In genomic region chr5:156121234-156121633, GRCh38 we compare ENCODE assay signal across 23 cellular contexts.
DNase-seq lines count a peak whose midpoint lies in the region; ATAC-seq and TF ChIP-seq lines count a peak whose summit lies in the region.
"Had no signal": no experiment of that assay in that cellular context is flagged by ENCODE, and none has a peak within 500 bp of the region (broad histone marks: within the 10 kb centered on the region; RNA-seq: fewer than 3 reads in every experiment).

No MANE protein-coding gene starts in this region.

- POLR2A ChIA-PET in AG04450 (lab: Yijun Ruan, JAX), result interaction anchor here (0.8 to 1.5 kb wide), 3 partner anchors 26 to 263 kb away, joined by 3 read pairs; no protein-coding TSS in a partner anchor

- H3K9me3 ChIP-seq in AG04450 (ENCODE audit: control insufficient read depth, insufficient read depth, low read length), result no peaks in the 10 kb centered on the region
- no peaks in the 10 kb centered on the region for H3K9me3 ChIP-seq in mesenchymal stem cell (ENCODE audit: control insufficient read depth, low read length)
- no peaks in the 10 kb centered on the region for H3K9me3 ChIP-seq in esophagus squamous epithelium
- H3K9me3 ChIP-seq: colonic mucosa, pancreas, SJCRH30 had no signal

- H3K27me3 ChIP-seq in AG04450 (ENCODE audit: control insufficient read depth, insufficient read depth, low read length) (no peaks in the 10 kb centered on the region), mesenchymal stem cell (ENCODE audit: control insufficient read depth in 1 of 2, insufficient read depth in 1 of 2, low read length in 2 of 2) (no peaks in the 10 kb centered on the region), esophagus squamous epithelium (no peaks in the 10 kb centered on the region)
- H3K27me3 ChIP-seq: colonic mucosa, foreskin keratinocyte, pancreas had no signal

- 89% methylated on average over 1 of the region's 3 CpGs for WGBS in mesenchymal stem cell
- WGBS in esophagus squamous epithelium, 2 donors, result 88 to 90% methylated on average over 3 of the region's 3 CpGs

- H3K18ac ChIP-seq in mesenchymal stem cell (ENCODE audit: low read depth in 1 of 2, low read length in 2 of 2), result no peak overlapping the region

- TF ChIP-seq CTCF in AG04450 (IDR thresholded peaks at IDR 0.05; ENCODE audit: low read depth, low read length), result no peak
- no peak for TF ChIP-seq CTCF in esophagus squamous epithelium (IDR thresholded peaks at IDR 0.05)

- H3K14ac ChIP-seq in mesenchymal stem cell (ENCODE audit: low read length in 2 of 2), result no peak overlapping the region

- H3K4ac ChIP-seq in mesenchymal stem cell (ENCODE audit: low read depth in 1 of 2, low read length in 2 of 2), result no peak overlapping the region

- H2AK5ac ChIP-seq in mesenchymal stem cell (ENCODE audit: low read length, severe bottlenecking), result no peak overlapping the region

- no peak overlapping the region for H4K91ac ChIP-seq in mesenchymal stem cell (ENCODE audit: low read length)

- H2AFZ ChIP-seq in mesenchymal stem cell (ENCODE audit: low read depth, low read length), result no peak overlapping the region

- no peaks in the 10 kb centered on the region for H3K79me1 ChIP-seq in mesenchymal stem cell (replicated peaks; ENCODE audit: low read length, poor library complexity, severe bottlenecking)

- intact Hi-C loops in esophagus squamous epithelium (cut with DNase I), result no loop called here

- H3K4me1 ChIP-seq in mesenchymal stem cell (ENCODE audit: control insufficient read depth, insufficient read depth, low read depth, low read length) (no peaks in the 10 kb centered on the region), esophagus squamous epithelium (no peaks in the 10 kb centered on the region)
- H3K4me1 ChIP-seq: colonic mucosa, foreskin keratinocyte, pancreas had no signal

- no peak overlapping the region for H2BK5ac ChIP-seq in mesenchymal stem cell (ENCODE audit: low read depth, low read length, poor library complexity, severe bottlenecking)

- H3K27ac ChIP-seq in AG04450 (ENCODE audit: low read depth, low read length) (peak overlapping the region; percentile 31), mesenchymal stem cell (ENCODE audit: low read length, poor library complexity, severe bottlenecking) (peak overlapping the region; percentile 79), esophagus squamous epithelium (no peak overlapping the region)
- H3K27ac ChIP-seq: colonic mucosa, foreskin keratinocyte, pancreas, SJCRH30 had no signal

- ATAC-seq in GM19328 (IDR thresholded peaks at IDR 0.05; ENCODE audit: unreplicated experiment), result no peak
- ATAC-seq: CD8-positive, alpha-beta T cell; foreskin keratinocyte; natural killer cell; pancreas; PC-3; WTC11 had no signal

- CTCF ChIA-PET in AG04450 (lab: Charles Lee), result no interaction called here

- no peak overlapping the region for H3K4me2 ChIP-seq in mesenchymal stem cell (ENCODE audit: low read length, poor library complexity, severe bottlenecking)

- no peak overlapping the region for H3K9ac ChIP-seq in mesenchymal stem cell (ENCODE audit: low read length)

- no peak overlapping the region for H3K4me3 ChIP-seq in AG04450 (ENCODE audit: low read depth, low read length)
- no peak overlapping the region for H3K4me3 ChIP-seq in mesenchymal stem cell (ENCODE audit: insufficient read depth in 1 of 2, low read depth in 1 of 2, low read length in 2 of 2)
- no peak overlapping the region for H3K4me3 ChIP-seq in esophagus squamous epithelium
- H3K4me3 ChIP-seq: colonic mucosa, pancreas, SJCRH30 had no signal

- no peak overlapping the region for H4K8ac ChIP-seq in mesenchymal stem cell (ENCODE audit: low read length)

- no peak for TF ChIP-seq POLR2A in esophagus squamous epithelium (IDR thresholded peaks at IDR 0.05)

- in situ Hi-C loops in G401 (cut with HindIII; ENCODE audit: low sequenced_read_pairs), result no loop called here

- H2BK12ac ChIP-seq in mesenchymal stem cell (ENCODE audit: low read length in 2 of 2), result no peak overlapping the region

- no peaks in the 10 kb centered on the region for H3K36me3 ChIP-seq in mesenchymal stem cell (ENCODE audit: control insufficient read depth in 1 of 2, insufficient read depth in 2 of 2, low read depth in 1 of 2, low read length in 2 of 2)
- H3K36me3 ChIP-seq in esophagus squamous epithelium, result no peaks in the 10 kb centered on the region
- H3K36me3 ChIP-seq: colonic mucosa, pancreas, SJCRH30 had no signal

- DNase-seq in AG04450 (ENCODE audit: low read depth, low spot score), result peak; percentile 46
- peak; percentile 84 for DNase-seq in HCEC 1CT
- DNase-seq in astrocyte of the hippocampus (ENCODE audit: low read depth, low spot score), result peak; percentile 5
- no peak for DNase-seq in mesenchymal stem cell
- no peak for DNase-seq in NCI-H82 (lab: John Stamatoyannopoulos, UW)
- no peak for DNase-seq in esophagus squamous epithelium (lab: John Stamatoyannopoulos, UW)
- DNase-seq in G401 (ENCODE audit: low spot score), result no peak
- DNase-seq: ACHN; activated CD4-positive, alpha-beta T cell treated with anti-CD3 and anti-CD28 coated beads, Interleukin-2, amount 50 U/mL, for 48 hours; activated naive CD4-positive, alpha-beta T cell; aorta; CD8-positive, alpha-beta T cell; colonic mucosa; DND-41; foreskin keratinocyte; mesendoderm; natural killer cell; NCI-H1417 treated with DMSO at 0.1 percent for 48 hours; pancreas; PC-3 had no signal

- no peak overlapping the region for H2BK120ac ChIP-seq in mesenchymal stem cell (ENCODE audit: low read depth, low read length)

- no peak overlapping the region for H2BK15ac ChIP-seq in mesenchymal stem cell (ENCODE audit: low read depth, poor library complexity, severe bottlenecking)

- no peak overlapping the region for H3K23ac ChIP-seq in mesenchymal stem cell (ENCODE audit: low read length in 2 of 2)

Comparison
In these comparisons a context has a peak if more than half of its experiments do, and no peak if none do; other contexts are left out.
1. DNase-seq: peak in AG04450 (single experiment), HCEC 1CT (single experiment) and astrocyte of the hippocampus (single experiment); none in mesenchymal stem cell (single experiment), NCI-H82 (single experiment), esophagus squamous epithelium (single experiment) and G401 (single experiment).
2. H3K27ac ChIP-seq: peak in AG04450 (single experiment) and mesenchymal stem cell (single experiment); none in esophagus squamous epithelium (0 of 4).